Comparison of ENCODE assay signal across 20 cellular contexts in the genomic region with DNA sequence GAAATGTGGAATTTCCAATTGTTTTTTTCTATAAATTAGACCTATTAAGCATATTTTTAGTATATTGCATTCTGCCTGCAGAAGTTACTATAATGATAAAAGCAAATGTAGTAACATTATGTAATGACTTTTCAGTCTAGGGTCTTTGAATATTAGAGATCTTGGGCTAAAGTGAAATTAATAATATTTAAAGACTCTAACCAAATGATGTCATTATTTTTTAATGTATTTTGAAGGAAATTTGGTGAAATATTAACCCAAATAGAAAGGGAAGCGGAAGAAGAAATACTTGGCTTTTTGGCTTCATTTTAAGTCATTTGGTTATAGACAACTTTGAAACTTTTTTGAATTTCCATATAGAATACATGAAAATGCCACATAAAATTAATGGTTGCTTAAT. TPM values are rescaled to one million over a fixed set of nuclear protein-coding genes. Genes with fewer than 3 reads are reported as not detected.
DNase-seq lines count a peak whose midpoint lies in the region; ATAC-seq, FAIRE-seq and TF ChIP-seq lines count a peak whose summit lies in the region.
"Had no signal": no experiment of that assay in that cellular context is flagged by ENCODE, and none has a peak within 500 bp of the region (broad histone marks: within the 10 kb centered on the region; RNA-seq: fewer than 3 reads in every experiment).

No MANE protein-coding gene starts in this region.

- no peak for FAIRE-seq in astrocyte (lab: Jason Lieb, UNC)
- FAIRE-seq: A549, GM12891, GM19239 had no signal

- H3K27me3 ChIP-seq in mammary epithelial cell (ENCODE audit: insufficient read depth, low read length) (no peaks in the 10 kb centered on the region), astrocyte (ENCODE audit: insufficient read depth, low read length) (no peaks in the 10 kb centered on the region), right lobe of liver (no peaks in the 10 kb centered on the region)
- H3K27me3 ChIP-seq: BLaER1 treated with 17β-estradiol and CSF1 and Interleukin-3, amounts not matched to agents 10 nM and 100 nM had no signal

- H3K4me3 Mint-ChIP-seq in MCF 10A (ENCODE audit: unreplicated experiment), result no peak overlapping the region
- H3K4me3 Mint-ChIP-seq in astrocyte (ENCODE audit: unreplicated experiment), result no peak overlapping the region
- H3K4me3 Mint-ChIP-seq: B cell; CD4-positive, alpha-beta T cell; CD8-positive, alpha-beta T cell had no signal

- H3K36me3 Mint-ChIP-seq in MCF 10A (ENCODE audit: insufficient read depth, unreplicated experiment), result peaks cover 30% of the 10 kb centered on the region
- H3K36me3 Mint-ChIP-seq in astrocyte (ENCODE audit: low read depth, unreplicated experiment), result peaks cover 21% of the 10 kb centered on the region

- dilution Hi-C loops in mammary epithelial cell (cut with HindIII; ENCODE audit: low sequenced_read_pairs), result no loop called here

- 100% methylated on average over 1 of the region's 1 CpG for WGBS in mammary epithelial cell (ENCODE audit: low coverage, missing lambda C conversion rate)
- 88% methylated on average over 1 of the region's 1 CpG for WGBS in right lobe of liver (ENCODE audit: insufficient coverage, low coverage, low lambda C conversion rate, missing lambda C conversion rate)

- H3K79me2 ChIP-seq in mammary epithelial cell (ENCODE audit: insufficient read depth, low read length), result no peaks in the 10 kb centered on the region
- no peaks in the 10 kb centered on the region for H3K79me2 ChIP-seq in astrocyte (ENCODE audit: insufficient read depth, low read length)

- TF ChIP-seq POLR2A in right lobe of liver (IDR thresholded peaks at IDR 0.05), result no peak

- H2AFZ ChIP-seq in mammary epithelial cell (ENCODE audit: low read depth, low read length) (no peak overlapping the region), astrocyte (ENCODE audit: low read depth, low read length) (no peak overlapping the region)

- H3K36me3 ChIP-seq in mammary epithelial cell (ENCODE audit: insufficient read depth, low read length) (peaks cover 10% of the 10 kb centered on the region), astrocyte (ENCODE audit: insufficient read depth, low read length) (peaks cover 14% of the 10 kb centered on the region), right lobe of liver (peaks cover 0 to 35% (median 10%) of the 10 kb centered on the region in 4 donors)

- H3K27ac Mint-ChIP-seq in MCF 10A (ENCODE audit: low read depth, unreplicated experiment) (no peak overlapping the region), astrocyte (ENCODE audit: unreplicated experiment) (peak overlapping the region; percentile 31)
- H3K27ac Mint-ChIP-seq: B cell; CD4-positive, alpha-beta T cell; CD8-positive, alpha-beta T cell had no signal

- H3K27ac ChIP-seq in mammary epithelial cell (ENCODE audit: insufficient read depth, low read depth, low read length), result no peak overlapping the region
- no peak overlapping the region for H3K27ac ChIP-seq in astrocyte (ENCODE audit: low read depth, low read length)
- H3K27ac ChIP-seq in right lobe of liver, result peak overlapping the region in 2 of 3 donors; percentile 25 to 54
- H3K27ac ChIP-seq: 22Rv1; A549; BLaER1 treated with 17β-estradiol and CSF1 and Interleukin-3, amounts not matched to agents 10 nM and 100 nM; C4-2B had no signal

- H3K4me1 ChIP-seq in mammary epithelial cell (ENCODE audit: insufficient read depth, low read length) (no peaks in the 10 kb centered on the region), astrocyte (ENCODE audit: insufficient read depth, low read length) (peaks cover 3% of the 10 kb centered on the region), right lobe of liver (peaks cover 0 to 18% (median 2%) of the 10 kb centered on the region in 4 donors)
- H3K4me1 ChIP-seq: A549; BLaER1 treated with 17β-estradiol and CSF1 and Interleukin-3, amounts not matched to agents 10 nM and 100 nM had no signal

- H3K4me2 ChIP-seq in mammary epithelial cell (ENCODE audit: insufficient read depth, low read depth, low read length) (no peak overlapping the region), astrocyte (ENCODE audit: low read length) (no peak overlapping the region)
- H3K4me2 ChIP-seq: A549; BLaER1 treated with 17β-estradiol and CSF1 and Interleukin-3, amounts not matched to agents 10 nM and 100 nM had no signal

- H3K9me3 Mint-ChIP-seq in MCF 10A (ENCODE audit: unreplicated experiment) (no peaks in the 10 kb centered on the region), astrocyte (ENCODE audit: unreplicated experiment) (no peaks in the 10 kb centered on the region)
- H3K9me3 Mint-ChIP-seq: CD4-positive, alpha-beta T cell; CD8-positive, alpha-beta T cell had no signal

- CTCF ChIA-PET in MCF 10A (lab: Yijun Ruan, JAX), result interaction anchor here (0.7 kb wide), 1 partner anchor 11 kb away, joined by 5 read pairs; no protein-coding TSS in a partner anchor
- CTCF ChIA-PET in mammary epithelial cell (lab: Charles Lee; ENCODE audit: low non-redundant PET), result no interaction called here

- H3K4me3 ChIP-seq in mammary epithelial cell (replicated peaks in 1 of 3; ENCODE audit: insufficient read depth in 1 of 3, low read depth in 2 of 3, low read length in 3 of 3) (no peak overlapping the region), astrocyte (ENCODE audit: insufficient read depth, low read depth, low read length) (no peak overlapping the region), right lobe of liver (no peak overlapping the region)
- H3K4me3 ChIP-seq: A549; BLaER1 treated with 17β-estradiol and CSF1 and Interleukin-3, amounts not matched to agents 10 nM and 100 nM had no signal

- H4K20me1 ChIP-seq in mammary epithelial cell (ENCODE audit: insufficient read depth, low read length) (no peaks in the 10 kb centered on the region), astrocyte (ENCODE audit: insufficient read depth, low read length) (no peaks in the 10 kb centered on the region)
- H4K20me1 ChIP-seq: BLaER1 treated with 17β-estradiol and CSF1 and Interleukin-3, amounts not matched to agents 10 nM and 100 nM had no signal

- H3K4me1 Mint-ChIP-seq in MCF 10A (ENCODE audit: insufficient read depth, unreplicated experiment) (peaks cover 16% of the 10 kb centered on the region), astrocyte (ENCODE audit: low read depth, unreplicated experiment) (peaks cover 26% of the 10 kb centered on the region)

- no peaks in the 10 kb centered on the region for H3K9me3 ChIP-seq in mammary epithelial cell (replicated peaks; ENCODE audit: insufficient read depth, low read length)
- no peaks in the 10 kb centered on the region for H3K9me3 ChIP-seq in astrocyte (ENCODE audit: insufficient read depth, low read depth, low read length)
- H3K9me3 ChIP-seq in right lobe of liver, result no peaks in the 10 kb centered on the region
- H3K9me3 ChIP-seq: A549; BLaER1 treated with 17β-estradiol and CSF1 and Interleukin-3, amounts not matched to agents 10 nM and 100 nM; Caco-2 had no signal

- DNase-seq in MCF 10A (ENCODE audit: unreplicated experiment) (no peak), mammary epithelial cell (no peak), astrocyte (ENCODE audit: low read depth) (no peak), right lobe of liver (no peak), left lobe of liver (ENCODE audit: low spot score) (no peak)
- DNase-seq: AML-193; Caco-2; Calu3; CD4-positive, alpha-beta T cell; CD8-positive, alpha-beta T cell; DMS79 treated with DMSO at 0.1 percent for 48 hours; GF-D8 had no signal

- intact Hi-C loops in MCF 10A (cut with micrococcal nuclease), result no loop called here
- intact Hi-C loops in mammary epithelial cell (cut with micrococcal nuclease), result no loop called here
- intact Hi-C loops in right lobe of liver (cut with DNase I), result no loop called here

- H3K9ac ChIP-seq in mammary epithelial cell (ENCODE audit: insufficient read depth, low read length) (no peak overlapping the region), astrocyte (ENCODE audit: low read length) (no peak overlapping the region)
- H3K9ac ChIP-seq: BLaER1 treated with 17β-estradiol and CSF1 and Interleukin-3, amounts not matched to agents 10 nM and 100 nM had no signal

- POLR2A ChIA-PET in MCF 10A (lab: Yijun Ruan, JAX), result no interaction called here

- ATAC-seq in right lobe of liver (no peak), HG03439 (IDR thresholded peaks at IDR 0.05; ENCODE audit: unreplicated experiment) (no peak), left lobe of liver (no peak)
- ATAC-seq: A549; CD8-positive, alpha-beta T cell had no signal

- no peaks in the 10 kb centered on the region for H3K27me3 Mint-ChIP-seq in MCF 10A (ENCODE audit: insufficient read depth, unreplicated experiment)
- H3K27me3 Mint-ChIP-seq in astrocyte (ENCODE audit: low read depth, unreplicated experiment), result no peaks in the 10 kb centered on the region
- H3K27me3 Mint-ChIP-seq: B cell; CD4-positive, alpha-beta T cell had no signal

- in situ Hi-C loops in mammary epithelial cell (cut with MboI; ENCODE audit: low sequenced_read_pairs in 2 of 2), result no loop called here

- TSS peak; percentile 5 for BruUV-seq in MCF 10A (replicated peaks; lab: Mats Ljungman, UMichigan)
- BruUV-seq in mammary epithelial cell (replicated peaks; lab: Mats Ljungman, UMichigan), result no TSS peak

- TF ChIP-seq CTCF in MCF 10A (IDR thresholded peaks at IDR 0.05; ENCODE audit: unreplicated experiment), result no peak
- no peak for TF ChIP-seq CTCF in mammary epithelial cell (conservative IDR thresholded peaks at IDR 0.05 in 1 of 2, IDR thresholded peaks at IDR 0.05 in 1 of 2; ENCODE audit: extremely low read depth in 1 of 2, insufficient read depth in 1 of 2, low read depth in 1 of 2, low read length in 2 of 2)
- no peak for TF ChIP-seq CTCF in astrocyte (IDR thresholded peaks at IDR 0.05; ENCODE audit: insufficient read depth, low read depth, low read length)
- TF ChIP-seq CTCF in right lobe of liver (IDR thresholded peaks at IDR 0.05), result no peak

RNA-seq across cellular contexts. Expression of a gene that starts 26.8 kb away (rescaled TPM):
- total RNA-seq in MCF 10A (2022), result 87.4 and 88.6 TPM in 2 replicates
- total RNA-seq in mammary epithelial cell, result 10 to 100 TPM; 46.5 to 59.2 TPM
- 25.9 TPM for polyA plus RNA-seq in mammary epithelial cell
- 16.5 TPM for polyA minus RNA-seq in mammary epithelial cell
- 55.0 and 58.6 TPM in 2 replicates for total RNA-seq in astrocyte
- total RNA-seq in right lobe of liver, result 10 to 100 TPM; 23.3 to 66.4 (median 50.0) TPM
- total RNA-seq in left lobe of liver, result 63.7 TPM

RNA-seq across cellular contexts. Expression of a gene that starts 45.1 kb away (rescaled TPM):
- 11.3 and 13.2 TPM in 2 replicates for total RNA-seq in MCF 10A (2022)
- 10 to 100 TPM; 11.4 to 12.0 TPM for total RNA-seq in mammary epithelial cell
- 3.4 TPM for polyA plus RNA-seq in mammary epithelial cell
- 12.5 TPM for polyA minus RNA-seq in mammary epithelial cell
- total RNA-seq in astrocyte, result 7.6 and 8.0 TPM in 2 replicates
- 1 to 10 TPM; 1.4 to 3.2 (median 1.7) TPM for total RNA-seq in right lobe of liver
- total RNA-seq in left lobe of liver, result 1.9 TPM

Comparison
In these comparisons a context has a peak if more than half of its experiments do, and no peak if none do; other contexts are left out.
1. H3K27ac ChIP-seq: peak in right lobe of liver (2 of 3); none in mammary epithelial cell (single experiment) and astrocyte (single experiment).